In genomic region chr17:44362964-44363612, GRCh38 we compare ENCODE assay signal across 8 cellular contexts. TPM values are rescaled to one million over a fixed set of nuclear protein-coding genes. Genes with fewer than 3 reads are reported as not detected.
DNase-seq lines count a peak whose midpoint lies in the region; ATAC-seq and TF ChIP-seq lines count a peak whose summit lies in the region.

No MANE protein-coding gene starts in this region.

- H3K27me3 ChIP-seq in osteoblast (ENCODE audit: insufficient read depth, low read length), result peaks cover 10% of the 10 kb centered on the region

- no peaks in the 10 kb centered on the region for H3K9me3 ChIP-seq in osteoblast (ENCODE audit: low read depth, low read length)

- intact Hi-C loops in posterior vena cava (cut with DNase I), result no loop called here

- H4K20me1 ChIP-seq in osteoblast (ENCODE audit: insufficient read depth, low read length), result no peaks in the 10 kb centered on the region

- TF ChIP-seq CTCF in GM20000 (IDR thresholded peaks at IDR 0.05; ENCODE audit: extremely low read depth, missing control alignments) (no peak), fibroblast of mammary gland (conservative IDR thresholded peaks at IDR 0.05; ENCODE audit: control insufficient read depth, insufficient read depth, low read depth, low read length) (no peak), osteoblast (IDR thresholded peaks at IDR 0.05; ENCODE audit: extremely low read depth, low read depth, low read length) (no peak)

- peak overlapping the region; percentile 82 for H3K4me2 ChIP-seq in osteoblast (ENCODE audit: insufficient read depth, low read length)

- no peaks in the 10 kb centered on the region for H3K36me3 ChIP-seq in osteoblast (ENCODE audit: insufficient read depth, low read length)

- peak; percentile 70 for DNase-seq in AG08396 (ENCODE audit: low spot score)
- DNase-seq in GM20000 (ENCODE audit: low spot score), result peak; percentile 77
- DNase-seq in UCSD-AML1 (lab: John Stamatoyannopoulos, UW; ENCODE audit: unreplicated experiment), result peak; percentile 43
- no peak for DNase-seq in fibroblast of mammary gland (ENCODE audit: low read depth)
- DNase-seq in osteoblast (ENCODE audit: insufficient read length, low spot score, missing footprints), result peak; percentile 98
- DNase-seq in NCI-H1436 treated with DMSO at 0.1 percent for 48 hours (lab: John Stamatoyannopoulos, UW), result no peak
- no peak for DNase-seq in posterior vena cava (ENCODE audit: low spot score)

- H3K4me3 ChIP-seq in fibroblast of mammary gland (ENCODE audit: control insufficient read depth, low read depth, low read length), result peak overlapping the region; percentile 51
- peak overlapping the region; percentile 75 for H3K4me3 ChIP-seq in osteoblast (ENCODE audit: insufficient read depth, low read length)

- no peaks in the 10 kb centered on the region for H3K4me1 ChIP-seq in osteoblast (ENCODE audit: insufficient read depth, low read length)

- H3K27ac ChIP-seq in osteoblast (ENCODE audit: low read depth, low read length), result no peak overlapping the region

- H3K79me2 ChIP-seq in osteoblast (ENCODE audit: insufficient read depth, low read length), result no peaks in the 10 kb centered on the region

- ATAC-seq in HG02623 (IDR thresholded peaks at IDR 0.05; ENCODE audit: unreplicated experiment), result no peak

- H2AFZ ChIP-seq in osteoblast (ENCODE audit: low read length), result peak overlapping the region; percentile 83

RNA-seq across cellular contexts. Expression of gene FAM171A2, which starts 0.6 kb away (rescaled TPM):
- total RNA-seq in osteoblast (3.5 and 4.3 TPM in 2 replicates), posterior vena cava (under 1 TPM; 0.43 to 0.69 TPM)

RNA-seq across cellular contexts. Expression of gene GRN, which starts 18.0 kb away (rescaled TPM):
- total RNA-seq in osteoblast (382 and 390 TPM in 2 replicates), posterior vena cava (100 to 1,000 TPM; 149 to 261 TPM)

RNA-seq across cellular contexts. Expression of gene ITGA2B, which starts 26.4 kb away (rescaled TPM):
- total RNA-seq in osteoblast (0.59 TPM in 1 of 2 replicates, not detected in the other), posterior vena cava (1 to 10 TPM; 1.4 to 2.0 TPM)

RNA-seq across cellular contexts. Expression of gene SLC25A39, which starts 38.5 kb away (rescaled TPM):
- total RNA-seq in osteoblast, result 60.1 and 60.7 TPM in 2 replicates
- 10 to 100 TPM; 47.0 to 56.9 TPM for total RNA-seq in posterior vena cava

RNA-seq across cellular contexts. Expression of gene RUNDC3A, which starts 54.7 kb away (rescaled TPM):
- total RNA-seq in osteoblast (under 0.01 TPM in 1 of 2 replicates, not detected in the other), posterior vena cava (under 1 TPM in 1 of 2 donors, not detected in 1; 0.83 TPM)

Comparison
In these comparisons a context has a peak if more than half of its experiments do, and no peak if none do; other contexts are left out.
1. DNase-seq: peak in AG08396 (single experiment), GM20000 (single experiment), UCSD-AML1 (single experiment) and osteoblast (single experiment); none in fibroblast of mammary gland (single experiment), NCI-H1436 treated with DMSO at 0.1 percent for 48 hours (single experiment) and posterior vena cava (single experiment).